Comparison of ENCODE assay signal across 1 cellular context in genomic region chr4:46390353-46391058, GRCh38.
TF ChIP-seq lines count a peak whose summit lies in the region.

No MANE protein-coding gene starts in this region.

TF ChIP-seq in SK-N-SH treated with all-trans-retinoic acid at 6 μM for 48 hours, 23 proteins besides CTCF, POLR2A, EP300 and RAD21 (continued from another document):
- no peak for TF ChIP-seq PATZ1 (CRISPR knock-in tag; IDR thresholded peaks at IDR 0.05; ENCODE audit: borderline replicate concordance)
- TF ChIP-seq ZFP30 (CRISPR knock-in tag; IDR thresholded peaks at IDR 0.05), result no peak
- no peak for TF ChIP-seq ARNTL (CRISPR knock-in tag; IDR thresholded peaks at IDR 0.05; ENCODE audit: borderline replicate concordance, low read depth)
- TF ChIP-seq GLIS3 (CRISPR knock-in tag; IDR thresholded peaks at IDR 0.05), result no peak
